ENCODE assay signal across 14 cellular contexts in the genomic region with DNA sequence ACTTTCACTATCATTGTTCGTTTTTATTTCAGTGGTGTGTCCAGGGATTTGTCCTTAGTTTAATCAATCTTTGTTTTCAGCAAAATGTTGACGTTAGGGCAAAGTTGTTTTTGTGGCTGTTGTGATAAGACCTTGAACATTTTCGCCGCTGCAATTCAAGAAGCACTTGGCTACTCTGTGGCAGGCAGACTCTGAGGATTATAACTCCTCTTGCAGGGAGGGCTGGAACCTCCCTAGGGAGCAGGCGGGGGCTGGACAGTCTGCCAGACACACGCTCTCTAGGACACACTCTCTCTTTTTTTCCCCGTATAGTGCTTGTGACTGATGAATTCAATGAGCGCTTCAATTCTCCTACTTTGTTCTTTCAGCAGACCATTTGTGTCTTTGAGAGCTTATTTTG.
A peak's percentile ranks its signal among the peaks of the same experiment; 100 is the strongest.
DNase-seq lines count a peak whose midpoint lies in the region; ATAC-seq lines count a peak whose summit lies in the region.
"Had no signal": no experiment of that assay in that cellular context is flagged by ENCODE, and none has a peak within 500 bp of the region (broad histone marks: within the 10 kb centered on the region; RNA-seq: fewer than 3 reads in every experiment).

No MANE protein-coding gene starts in this region.

- intact Hi-C loops in left ventricle myocardium superior (cut with micrococcal nuclease) = no loop called here
- intact Hi-C loops in sciatic nerve (cut with DNase I) = no loop called here

- in situ Hi-C loops in G401 (cut with HindIII; ENCODE audit: low sequenced_read_pairs) = no loop called here

- peak; percentile 97 for ATAC-seq in left ventricle myocardium superior
- peak; percentile 75 for ATAC-seq in sciatic nerve
- no peak for ATAC-seq in HG03039 (IDR thresholded peaks at IDR 0.05; ENCODE audit: unreplicated experiment)
- no peak for ATAC-seq in GM19351 (IDR thresholded peaks at IDR 0.05; ENCODE audit: unreplicated experiment)

- peak; percentile 8 for DNase-seq in G401 (ENCODE audit: low spot score)
- peak; percentile 32 for DNase-seq in astrocyte of the hippocampus (ENCODE audit: low read depth, low spot score)
- DNase-seq in left ventricle myocardium superior = peak; percentile 82
- DNase-seq in sciatic nerve (ENCODE audit: low spot score) = no peak
- DNase-seq in NCI-H345 treated with DMSO at 0.1 percent for 48 hours (lab: John Stamatoyannopoulos, UW; ENCODE audit: unreplicated experiment) = no peak
- no peak for DNase-seq in Kasumi-1 (lab: John Stamatoyannopoulos, UW)
- DNase-seq: activated CD4-positive, alpha-beta T cell treated with anti-CD3 and anti-CD28 coated beads, Interleukin-2, amount 10 ng/mL, durations not matched to agents 7 days and 5 days; activated naive CD4-positive, alpha-beta T cell treated with anti-CD3 and anti-CD28 coated beads for 36 hours; CD4-positive, alpha-beta T cell; H7; NCI-H226; stimulated activated CD4-positive, alpha-beta T cell treated with anti-CD3 and anti-CD28 coated beads, Interleukin-4, amount 100 ng/mL, for 4 hours had no signal

Comparison
In these comparisons a context has a peak if more than half of its experiments do, and no peak if none do; other contexts are left out.
1. DNase-seq: peak in G401 (single experiment), astrocyte of the hippocampus (single experiment) and left ventricle myocardium superior (single experiment); none in sciatic nerve (single experiment), NCI-H345 treated with DMSO at 0.1 percent for 48 hours (single experiment) and Kasumi-1 (0 of 2).
2. ATAC-seq: peak in left ventricle myocardium superior (single experiment) and sciatic nerve (single experiment); none in HG03039 (single experiment) and GM19351 (single experiment).